In the genomic region with DNA sequence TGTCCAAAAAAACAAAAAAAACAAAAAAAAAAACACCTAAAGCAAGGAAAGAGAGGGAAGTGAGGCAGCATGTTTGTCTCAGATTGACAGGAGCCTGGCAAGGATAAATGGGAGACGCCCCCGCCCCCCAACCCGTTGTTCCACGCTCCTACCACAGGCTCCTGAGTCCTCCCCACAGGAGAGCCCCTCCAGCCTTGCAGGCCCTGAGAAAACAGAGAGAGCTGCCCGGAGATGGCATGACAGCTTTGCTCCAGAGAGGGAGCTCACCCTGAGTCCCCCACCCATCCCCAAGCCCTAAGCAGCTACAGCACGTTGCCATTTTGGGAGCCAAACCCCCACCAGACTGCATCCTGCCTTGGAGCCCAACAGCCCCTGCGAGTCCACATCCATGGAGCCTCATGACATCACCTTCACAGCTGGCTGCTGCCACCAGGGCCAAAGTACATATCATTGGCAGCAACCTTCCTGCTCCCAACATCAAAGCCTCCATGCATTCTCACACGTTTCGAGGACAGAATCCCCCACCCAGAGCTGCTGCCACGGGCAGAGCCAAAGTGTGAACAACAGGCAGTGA, we compare ENCODE assay signal across 1 cellular context.
TF ChIP-seq lines count a peak whose summit lies in the region.

No MANE protein-coding gene starts in this region.

TF ChIP-seq in WTC11, 78 proteins besides CTCF, POLR2A, EP300 and RAD21 (continued from another document):
- TF ChIP-seq, protein P1, sequence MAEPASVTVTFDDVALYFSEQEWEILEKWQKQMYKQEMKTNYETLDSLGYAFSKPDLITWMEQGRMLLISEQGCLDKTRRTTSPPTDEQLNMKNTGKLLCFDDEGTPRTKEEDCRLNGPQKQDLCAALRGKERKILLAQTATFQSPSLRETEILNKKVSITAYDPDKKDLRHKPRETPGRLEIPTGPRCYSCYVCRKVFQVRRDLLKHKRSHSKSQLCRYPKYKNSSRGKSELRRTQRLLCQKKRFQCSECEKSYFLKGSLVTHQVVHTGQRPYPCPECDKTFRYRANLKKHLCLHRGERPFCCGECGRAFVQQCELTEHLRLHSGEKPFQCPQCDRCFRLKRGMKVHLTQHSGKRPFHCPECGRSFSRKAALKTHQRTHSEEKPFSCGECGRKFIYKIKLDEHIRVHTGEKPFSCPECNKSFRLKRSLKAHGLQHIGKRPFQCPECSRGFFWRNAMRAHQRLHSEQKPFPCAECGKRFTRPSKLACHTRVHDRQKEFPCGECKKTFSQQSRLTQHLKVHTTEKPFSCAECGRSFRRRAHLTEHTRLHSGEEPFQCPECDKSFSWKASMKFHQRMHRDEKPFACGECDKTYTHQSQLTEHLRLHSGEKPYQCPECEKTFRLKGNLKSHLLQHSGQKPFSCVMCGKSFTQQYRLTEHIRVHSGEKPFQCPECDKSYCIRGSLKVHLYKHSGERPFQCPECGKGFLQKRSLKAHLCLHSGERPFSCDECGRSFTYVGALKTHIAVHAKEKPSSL (CRISPR knock-in tag; conservative IDR thresholded peaks at IDR 0.05) = no peak
- TF ChIP-seq, protein P2, sequence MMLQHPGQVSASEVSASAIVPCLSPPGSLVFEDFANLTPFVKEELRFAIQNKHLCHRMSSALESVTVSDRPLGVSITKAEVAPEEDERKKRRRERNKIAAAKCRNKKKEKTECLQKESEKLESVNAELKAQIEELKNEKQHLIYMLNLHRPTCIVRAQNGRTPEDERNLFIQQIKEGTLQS (CRISPR knock-in tag; conservative IDR thresholded peaks at IDR 0.05) = no peak
- TF ChIP-seq, protein P3, sequence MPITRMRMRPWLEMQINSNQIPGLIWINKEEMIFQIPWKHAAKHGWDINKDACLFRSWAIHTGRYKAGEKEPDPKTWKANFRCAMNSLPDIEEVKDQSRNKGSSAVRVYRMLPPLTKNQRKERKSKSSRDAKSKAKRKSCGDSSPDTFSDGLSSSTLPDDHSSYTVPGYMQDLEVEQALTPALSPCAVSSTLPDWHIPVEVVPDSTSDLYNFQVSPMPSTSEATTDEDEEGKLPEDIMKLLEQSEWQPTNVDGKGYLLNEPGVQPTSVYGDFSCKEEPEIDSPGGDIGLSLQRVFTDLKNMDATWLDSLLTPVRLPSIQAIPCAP (CRISPR knock-in tag; IDR thresholded peaks at IDR 0.05) = no peak
- no peak for TF ChIP-seq CREM (CRISPR knock-in tag; IDR thresholded peaks at IDR 0.05)
- TF ChIP-seq, protein P4, sequence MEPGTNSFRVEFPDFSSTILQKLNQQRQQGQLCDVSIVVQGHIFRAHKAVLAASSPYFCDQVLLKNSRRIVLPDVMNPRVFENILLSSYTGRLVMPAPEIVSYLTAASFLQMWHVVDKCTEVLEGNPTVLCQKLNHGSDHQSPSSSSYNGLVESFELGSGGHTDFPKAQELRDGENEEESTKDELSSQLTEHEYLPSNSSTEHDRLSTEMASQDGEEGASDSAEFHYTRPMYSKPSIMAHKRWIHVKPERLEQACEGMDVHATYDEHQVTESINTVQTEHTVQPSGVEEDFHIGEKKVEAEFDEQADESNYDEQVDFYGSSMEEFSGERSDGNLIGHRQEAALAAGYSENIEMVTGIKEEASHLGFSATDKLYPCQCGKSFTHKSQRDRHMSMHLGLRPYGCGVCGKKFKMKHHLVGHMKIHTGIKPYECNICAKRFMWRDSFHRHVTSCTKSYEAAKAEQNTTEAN (CRISPR knock-in tag; IDR thresholded peaks at IDR 0.05) = no peak
- TF ChIP-seq ZNF219 (CRISPR knock-in tag; IDR thresholded peaks at IDR 0.05; ENCODE audit: borderline replicate concordance) = no peak
- TF ChIP-seq, protein P5, sequence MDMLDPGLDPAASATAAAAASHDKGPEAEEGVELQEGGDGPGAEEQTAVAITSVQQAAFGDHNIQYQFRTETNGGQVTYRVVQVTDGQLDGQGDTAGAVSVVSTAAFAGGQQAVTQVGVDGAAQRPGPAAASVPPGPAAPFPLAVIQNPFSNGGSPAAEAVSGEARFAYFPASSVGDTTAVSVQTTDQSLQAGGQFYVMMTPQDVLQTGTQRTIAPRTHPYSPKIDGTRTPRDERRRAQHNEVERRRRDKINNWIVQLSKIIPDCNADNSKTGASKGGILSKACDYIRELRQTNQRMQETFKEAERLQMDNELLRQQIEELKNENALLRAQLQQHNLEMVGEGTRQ (CRISPR knock-in tag; IDR thresholded peaks at IDR 0.05) = no peak
- TF ChIP-seq, protein P6, sequence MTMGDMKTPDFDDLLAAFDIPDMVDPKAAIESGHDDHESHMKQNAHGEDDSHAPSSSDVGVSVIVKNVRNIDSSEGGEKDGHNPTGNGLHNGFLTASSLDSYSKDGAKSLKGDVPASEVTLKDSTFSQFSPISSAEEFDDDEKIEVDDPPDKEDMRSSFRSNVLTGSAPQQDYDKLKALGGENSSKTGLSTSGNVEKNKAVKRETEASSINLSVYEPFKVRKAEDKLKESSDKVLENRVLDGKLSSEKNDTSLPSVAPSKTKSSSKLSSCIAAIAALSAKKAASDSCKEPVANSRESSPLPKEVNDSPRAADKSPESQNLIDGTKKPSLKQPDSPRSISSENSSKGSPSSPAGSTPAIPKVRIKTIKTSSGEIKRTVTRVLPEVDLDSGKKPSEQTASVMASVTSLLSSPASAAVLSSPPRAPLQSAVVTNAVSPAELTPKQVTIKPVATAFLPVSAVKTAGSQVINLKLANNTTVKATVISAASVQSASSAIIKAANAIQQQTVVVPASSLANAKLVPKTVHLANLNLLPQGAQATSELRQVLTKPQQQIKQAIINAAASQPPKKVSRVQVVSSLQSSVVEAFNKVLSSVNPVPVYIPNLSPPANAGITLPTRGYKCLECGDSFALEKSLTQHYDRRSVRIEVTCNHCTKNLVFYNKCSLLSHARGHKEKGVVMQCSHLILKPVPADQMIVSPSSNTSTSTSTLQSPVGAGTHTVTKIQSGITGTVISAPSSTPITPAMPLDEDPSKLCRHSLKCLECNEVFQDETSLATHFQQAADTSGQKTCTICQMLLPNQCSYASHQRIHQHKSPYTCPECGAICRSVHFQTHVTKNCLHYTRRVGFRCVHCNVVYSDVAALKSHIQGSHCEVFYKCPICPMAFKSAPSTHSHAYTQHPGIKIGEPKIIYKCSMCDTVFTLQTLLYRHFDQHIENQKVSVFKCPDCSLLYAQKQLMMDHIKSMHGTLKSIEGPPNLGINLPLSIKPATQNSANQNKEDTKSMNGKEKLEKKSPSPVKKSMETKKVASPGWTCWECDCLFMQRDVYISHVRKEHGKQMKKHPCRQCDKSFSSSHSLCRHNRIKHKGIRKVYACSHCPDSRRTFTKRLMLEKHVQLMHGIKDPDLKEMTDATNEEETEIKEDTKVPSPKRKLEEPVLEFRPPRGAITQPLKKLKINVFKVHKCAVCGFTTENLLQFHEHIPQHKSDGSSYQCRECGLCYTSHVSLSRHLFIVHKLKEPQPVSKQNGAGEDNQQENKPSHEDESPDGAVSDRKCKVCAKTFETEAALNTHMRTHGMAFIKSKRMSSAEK (CRISPR knock-in tag; IDR thresholded peaks at IDR 0.05; ENCODE audit: borderline replicate concordance) = no peak
- no peak for TF ChIP-seq TEAD4 (CRISPR knock-in tag; IDR thresholded peaks at IDR 0.05)
- TF ChIP-seq ZNF263 (CRISPR knock-in tag; IDR thresholded peaks at IDR 0.05; ENCODE audit: low read depth) = no peak
TF ChIP-seq in WTC11: peak in this region for 0.
